In genomic region chr2:172160839-172161238, GRCh38 we compare ENCODE assay signal across 30 cellular contexts. TPM values are rescaled to one million over a fixed set of nuclear protein-coding genes. Genes with fewer than 3 reads are reported as not detected.
"Had no signal": no experiment of that assay in that cellular context is flagged by ENCODE, and none has a peak within 500 bp of the region (broad histone marks: within the 10 kb centered on the region; RNA-seq: fewer than 3 reads in every experiment).

No MANE protein-coding gene starts in this region.

- H3K4me1 ChIP-seq: colonic mucosa, esophagus muscularis mucosa, esophagus squamous epithelium, foreskin keratinocyte, gastrocnemius medialis, gastroesophageal sphincter, heart left ventricle, heart right ventricle had no signal

- H3K9me3 ChIP-seq: colonic mucosa, gastrocnemius medialis had no signal

- H3K4me3 ChIP-seq: colonic mucosa, coronary artery, dorsolateral prefrontal cortex, esophagus muscularis mucosa, esophagus squamous epithelium, gastrocnemius medialis, gastroesophageal sphincter, heart left ventricle, heart right ventricle, hepatocyte had no signal

- FAIRE-seq: endothelial cell of umbilical vein had no signal

- ATAC-seq: effector memory CD8-positive, alpha-beta T cell; esophagus mucosa; foreskin keratinocyte; gastrocnemius medialis; gastroesophageal sphincter; heart left ventricle had no signal

- H3K4me1 Mint-ChIP-seq: endodermal cell had no signal

- H3K36me3 ChIP-seq: colonic mucosa, esophagus muscularis mucosa, esophagus squamous epithelium, gastrocnemius medialis, gastroesophageal sphincter, heart left ventricle, heart right ventricle had no signal

- H3K4me2 ChIP-seq: hepatocyte had no signal

- H3K4me3 Mint-ChIP-seq: dendritic cell treated with granulocyte-macrophage colony-stimulating factor and Interleukin-4, amounts not matched to agents 40 ng/mL and 50 ng/mL, for 4 days; effector memory CD8-positive, alpha-beta T cell; endodermal cell had no signal

- DNase-seq: colonic mucosa; cortex of kidney; dermis blood vessel endothelial cell; dorsolateral prefrontal cortex; effector CD4-positive, alpha-beta T cell; effector CD8-positive, alpha-beta T cell; effector memory CD8-positive, alpha-beta T cell; endodermal cell; erythroblast; esophagus squamous epithelium; foreskin fibroblast; foreskin keratinocyte; foreskin melanocyte; gastrocnemius medialis; glutamatergic neuron; head of caudate nucleus; heart left ventricle; heart right ventricle; hippocampal formation had no signal

- H3K27ac ChIP-seq: colonic mucosa, coronary artery, dorsolateral prefrontal cortex, epithelial cell of prostate, esophagus muscularis mucosa, esophagus squamous epithelium, foreskin keratinocyte, gastrocnemius medialis, gastroesophageal sphincter, heart left ventricle, heart right ventricle, hepatocyte had no signal

- H3K27me3 ChIP-seq: colonic mucosa, foreskin keratinocyte, hepatocyte had no signal

- H3K27ac Mint-ChIP-seq: dendritic cell treated with granulocyte-macrophage colony-stimulating factor and Interleukin-4, amounts not matched to agents 40 ng/mL and 50 ng/mL, for 4 days; effector memory CD8-positive, alpha-beta T cell; endodermal cell had no signal

- H3K79me2 ChIP-seq: hepatocyte had no signal

- H2AFZ ChIP-seq: hepatocyte had no signal

- H3K9me3 Mint-ChIP-seq: dendritic cell treated with granulocyte-macrophage colony-stimulating factor and Interleukin-4, amounts not matched to agents 40 ng/mL and 50 ng/mL, for 4 days; effector memory CD8-positive, alpha-beta T cell had no signal

RNA-seq across cellular contexts. Expression of gene DLX2, which starts 58.1 kb away (rescaled TPM):
- total RNA-seq: colonic mucosa, dermis blood vessel endothelial cell, dermis microvascular lymphatic vessel endothelial cell, endothelial cell of umbilical vein, esophagus mucosa, esophagus muscularis mucosa, esophagus squamous epithelium, fibroblast of lung, gastrocnemius medialis, gastroesophageal sphincter, heart left ventricle had no signal
- polyA plus RNA-seq: endothelial cell of umbilical vein, esophagus, fibroblast of lung, heart left ventricle, heart right ventricle had no signal
